ENCODE assay signal across 7 cellular contexts in the genomic region with DNA sequence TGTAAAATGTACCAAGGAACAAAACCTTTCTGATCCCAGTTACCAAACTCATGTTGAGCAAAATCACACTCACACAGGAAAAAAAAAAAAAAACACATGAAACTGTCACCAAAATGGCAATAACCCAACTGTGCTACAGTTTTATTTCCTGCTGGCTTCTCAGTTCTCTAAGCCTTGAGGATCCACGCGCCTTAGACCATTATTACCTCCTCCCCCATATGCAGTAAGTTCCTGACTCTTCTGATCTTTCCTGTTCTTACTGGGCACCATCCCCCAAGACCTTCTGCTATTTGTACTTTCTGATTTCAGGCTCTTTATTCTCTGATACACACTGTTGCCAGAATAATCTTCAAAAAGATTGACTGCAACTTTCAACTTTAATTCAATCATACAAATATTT.
DNase-seq lines count a peak whose midpoint lies in the region; ATAC-seq and TF ChIP-seq lines count a peak whose summit lies in the region.

No MANE protein-coding gene starts in this region.

- H3K9me3 Mint-ChIP-seq in activated naive CD8-positive, alpha-beta T cell treated with anti-CD3 and anti-CD28 coated beads for 36 hours: peaks cover 1% of the 10 kb centered on the region
- H3K9me3 Mint-ChIP-seq in mesothelial cell of epicardium (peaks cover 4% of the 10 kb centered on the region), Caco-2 (ENCODE audit: unreplicated experiment) (no peaks in the 10 kb centered on the region)

- BruUV-seq in Caco-2 (replicated peaks; lab: Mats Ljungman, UMichigan): no TSS peak

- H3K4me1 ChIP-seq in Caco-2: peaks cover 15% of the 10 kb centered on the region

- H3K36me3 Mint-ChIP-seq in activated naive CD8-positive, alpha-beta T cell treated with anti-CD3 and anti-CD28 coated beads for 36 hours: peaks cover 48% of the 10 kb centered on the region
- H3K36me3 Mint-ChIP-seq in mesothelial cell of epicardium (peaks cover 14% of the 10 kb centered on the region), Caco-2 (ENCODE audit: insufficient read depth, unreplicated experiment) (peaks cover 23% of the 10 kb centered on the region)

- no peaks in the 10 kb centered on the region for H3K9me3 ChIP-seq in Caco-2

- H3K4me3 Mint-ChIP-seq in activated naive CD8-positive, alpha-beta T cell treated with anti-CD3 and anti-CD28 coated beads for 36 hours: peak overlapping the region; percentile 29
- no peak overlapping the region for H3K4me3 Mint-ChIP-seq in mesothelial cell of epicardium
- H3K4me3 Mint-ChIP-seq in Caco-2 (ENCODE audit: unreplicated experiment): no peak overlapping the region

- DNase-seq in activated naive CD8-positive, alpha-beta T cell treated with anti-CD3 and anti-CD28 coated beads for 36 hours: no peak
- DNase-seq in mesothelial cell of epicardium (ENCODE audit: low spot score in 2 of 2, unreplicated experiment in 2 of 2) (no peak), NCI-H524 treated with DMSO at 0.1 percent for 48 hours (lab: John Stamatoyannopoulos, UW) (no peak), HT-29 (ENCODE audit: low spot score) (no peak), Caco-2 (no peak)

- H3K4me3 ChIP-seq in Caco-2 (ENCODE audit: low read depth, low read length): no peak overlapping the region

- no peaks in the 10 kb centered on the region for H3K27me3 ChIP-seq in Caco-2 (replicated peaks; ENCODE audit: control insufficient read depth, insufficient read depth, low read length)

- POLR2A ChIA-PET in Caco-2 (lab: Charles Lee): no interaction called here

- CTCF ChIA-PET in Caco-2 (lab: Charles Lee): interaction anchor here (1.0 kb wide), 1 partner anchor 12 kb away, joined by 4 read pairs; no protein-coding TSS in a partner anchor

- TF ChIP-seq CTCF in mesothelial cell of epicardium (IDR thresholded peaks at IDR 0.05; ENCODE audit: unreplicated experiment) (no peak), Caco-2 (IDR thresholded peaks at IDR 0.05; ENCODE audit: insufficient read depth in 1 of 2, low read depth in 1 of 2, low read length in 1 of 2, severe bottlenecking in 1 of 2, unreplicated experiment in 1 of 2) (no peak)

- intact Hi-C loops in Caco-2 (cut with micrococcal nuclease; ENCODE audit: unreplicated experiment): no loop called here

- H3K4me1 Mint-ChIP-seq in activated naive CD8-positive, alpha-beta T cell treated with anti-CD3 and anti-CD28 coated beads for 36 hours: peaks cover 52% of the 10 kb centered on the region
- H3K4me1 Mint-ChIP-seq in mesothelial cell of epicardium: peaks cover 58% of the 10 kb centered on the region
- peaks cover 25% of the 10 kb centered on the region for H3K4me1 Mint-ChIP-seq in Caco-2 (ENCODE audit: low read depth, unreplicated experiment)

- ATAC-seq in GM18909 (IDR thresholded peaks at IDR 0.05; ENCODE audit: poor library complexity, unreplicated experiment) (peak; percentile 57), HG03342 (IDR thresholded peaks at IDR 0.05; ENCODE audit: unreplicated experiment) (peak; percentile 55)

- H3K36me3 ChIP-seq in Caco-2 (ENCODE audit: control insufficient read depth, insufficient read depth, low read length): no peaks in the 10 kb centered on the region

- no peaks in the 10 kb centered on the region for H3K27me3 Mint-ChIP-seq in activated naive CD8-positive, alpha-beta T cell treated with anti-CD3 and anti-CD28 coated beads for 36 hours
- H3K27me3 Mint-ChIP-seq in mesothelial cell of epicardium (ENCODE audit: low read depth) (no peaks in the 10 kb centered on the region), Caco-2 (ENCODE audit: insufficient read depth, unreplicated experiment) (no peaks in the 10 kb centered on the region)

- H3K27ac Mint-ChIP-seq in activated naive CD8-positive, alpha-beta T cell treated with anti-CD3 and anti-CD28 coated beads for 36 hours: peak overlapping the region; percentile 84
- H3K27ac Mint-ChIP-seq in mesothelial cell of epicardium: peak overlapping the region; percentile 90
- H3K27ac Mint-ChIP-seq in Caco-2 (ENCODE audit: unreplicated experiment): no peak overlapping the region
